Comparison of ENCODE assay signal across 1 cellular context in genomic region chr15:68113751-68114150, GRCh38.
TF ChIP-seq lines count a peak whose summit lies in the region.

No MANE protein-coding gene starts in this region.

TF ChIP-seq in SK-N-SH, 30 proteins besides CTCF, POLR2A, EP300 and RAD21 (continued from another document):
- TF ChIP-seq, protein P1, sequence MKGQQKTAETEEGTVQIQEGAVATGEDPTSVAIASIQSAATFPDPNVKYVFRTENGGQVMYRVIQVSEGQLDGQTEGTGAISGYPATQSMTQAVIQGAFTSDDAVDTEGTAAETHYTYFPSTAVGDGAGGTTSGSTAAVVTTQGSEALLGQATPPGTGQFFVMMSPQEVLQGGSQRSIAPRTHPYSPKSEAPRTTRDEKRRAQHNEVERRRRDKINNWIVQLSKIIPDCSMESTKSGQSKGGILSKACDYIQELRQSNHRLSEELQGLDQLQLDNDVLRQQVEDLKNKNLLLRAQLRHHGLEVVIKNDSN (IDR thresholded peaks at IDR 0.05; ENCODE audit: borderline replicate concordance, low read depth): no peak
- no peak for TF ChIP-seq FOXJ3 (CRISPR knock-in tag; IDR thresholded peaks at IDR 0.05)
- TF ChIP-seq JUND (IDR thresholded peaks at IDR 0.05): no peak
- TF ChIP-seq CHD2 (IDR thresholded peaks at IDR 0.05; ENCODE audit: low read length, partially characterized antibody): no peak
- TF ChIP-seq FOXM1 (IDR thresholded peaks at IDR 0.05; ENCODE audit: low read depth): no peak
- TF ChIP-seq POLR2AphosphoS5 (IDR thresholded peaks at IDR 0.05; ENCODE audit: low read depth, low read length): no peak
TF ChIP-seq in SK-N-SH: peak in this region for 0.
